ENCODE assay signal across 13 cellular contexts in genomic region chr13:47945738-47946137, GRCh38. TPM values are rescaled to one million over a fixed set of nuclear protein-coding genes. Genes with fewer than 3 reads are reported as not detected.
DNase-seq lines count a peak whose midpoint lies in the region; ATAC-seq and TF ChIP-seq lines count a peak whose summit lies in the region.
"Had no signal": no experiment of that assay in that cellular context is flagged by ENCODE, and none has a peak within 500 bp of the region (broad histone marks: within the 10 kb centered on the region; RNA-seq: fewer than 3 reads in every experiment).

No MANE protein-coding gene starts in this region.

- POLR2A ChIA-PET in HEK293 (lab: Yijun Ruan, JAX) = no interaction called here

- WGBS in tibial nerve, 2 donors = 93 to 94% methylated on average over 2 of the region's 2 CpGs
- 87 to 100% methylated on average over 2 of the region's 2 CpGs for WGBS in esophagus squamous epithelium, 2 donors

- H3K27me3 Mint-ChIP-seq in central memory CD8-positive, alpha-beta T cell = no peaks in the 10 kb centered on the region

- H3K27ac ChIP-seq in HEK293 (ENCODE audit: extremely low read depth, low read depth, low read length) = no peak overlapping the region
- H3K27ac ChIP-seq in tibial nerve = no peak overlapping the region
- H3K27ac ChIP-seq in esophagus squamous epithelium = no peak overlapping the region
- H3K27ac ChIP-seq: BLaER1, coronary artery, thyroid gland had no signal

- H3K4me3 ChIP-seq in HEK293 (ENCODE audit: low read depth, low read length) (no peak overlapping the region), tibial nerve (no peak overlapping the region), esophagus squamous epithelium (no peak overlapping the region), mucosa of descending colon (no peak overlapping the region)
- H3K4me3 ChIP-seq: BLaER1, coronary artery, thyroid gland had no signal

- TF ChIP-seq CTCF in AG09319 (IDR thresholded peaks at IDR 0.05; ENCODE audit: low read depth, low read length) (no peak), HEK293 (tag by site-specific recombination; IDR thresholded peaks at IDR 0.05) (no peak), tibial nerve (IDR thresholded peaks at IDR 0.05) (no peak), esophagus squamous epithelium (IDR thresholded peaks at IDR 0.05) (no peak), mucosa of descending colon (IDR thresholded peaks at IDR 0.05) (no peak)

- CTCF ChIA-PET in HEK293 (lab: Yijun Ruan, JAX) = interaction anchor here (0.6 kb wide), 1 partner anchor 87 kb away, joined by 4 read pairs; no protein-coding TSS in a partner anchor

- H3K36me3 Mint-ChIP-seq in central memory CD8-positive, alpha-beta T cell (ENCODE audit: insufficient read depth) = peaks cover 31% of the 10 kb centered on the region

- TF ChIP-seq POLR2A in tibial nerve (IDR thresholded peaks at IDR 0.05) = no peak
- TF ChIP-seq POLR2A in esophagus squamous epithelium (IDR thresholded peaks at IDR 0.05) = no peak

- H3K36me3 ChIP-seq in HEK293 (ENCODE audit: control insufficient read depth in 2 of 2, insufficient read depth in 1 of 2, low read length in 2 of 2) (peaks cover 3 to 49% of the 10 kb centered on the region in 2 experiments; a peak in 2 of 3 replicates), tibial nerve (peaks cover 0 to 57% (median 0%) of the 10 kb centered on the region in 3 donors), esophagus squamous epithelium (peaks cover 0 to 61% (median 0%) of the 10 kb centered on the region in 3 donors), mucosa of descending colon (ENCODE audit: low read depth) (no peaks in the 10 kb centered on the region)

- intact Hi-C loops in left colon (cut with DNase I, micrococcal nuclease) = no loop called here
- intact Hi-C loops in esophagus squamous epithelium (cut with DNase I) = no loop called here
- intact Hi-C loops in mucosa of descending colon (cut with DNase I, micrococcal nuclease) = no loop called here

- H3K4me3 Mint-ChIP-seq in central memory CD8-positive, alpha-beta T cell = no peak overlapping the region

- H3K27me3 ChIP-seq in tibial nerve (no peaks in the 10 kb centered on the region), esophagus squamous epithelium (no peaks in the 10 kb centered on the region)
- H3K27me3 ChIP-seq: BLaER1, thyroid gland had no signal

- no peaks in the 10 kb centered on the region for H3K4me1 ChIP-seq in HEK293 (ENCODE audit: control insufficient read depth, insufficient read depth, low read length)
- no peaks in the 10 kb centered on the region for H3K4me1 ChIP-seq in tibial nerve
- no peaks in the 10 kb centered on the region for H3K4me1 ChIP-seq in esophagus squamous epithelium
- no peaks in the 10 kb centered on the region for H3K4me1 ChIP-seq in mucosa of descending colon (ENCODE audit: low read depth)
- H3K4me1 ChIP-seq: BLaER1, thyroid gland had no signal

- H3K9me3 Mint-ChIP-seq in central memory CD8-positive, alpha-beta T cell = no peaks in the 10 kb centered on the region

- no peak for TF ChIP-seq EP300 in tibial nerve (IDR thresholded peaks at IDR 0.05)

- no peaks in the 10 kb centered on the region for H3K4me1 Mint-ChIP-seq in central memory CD8-positive, alpha-beta T cell

- DNase-seq in AG09319 (ENCODE audit: extremely low read depth, low read depth) (peak; percentile 19), left colon (no peak), tibial nerve (ENCODE audit: low spot score in 2 of 2) (no peak), esophagus squamous epithelium (lab: John Stamatoyannopoulos, UW) (no peak), DMS 273 (lab: John Stamatoyannopoulos, UW; ENCODE audit: unreplicated experiment) (no peak), mucosa of descending colon (no peak)
- no peak for DNase-seq in central memory CD8-positive, alpha-beta T cell (ENCODE audit: low spot score in 2 of 2)
- DNase-seq: foreskin melanocyte, OCI-M1, thyroid gland had no signal

- no peaks in the 10 kb centered on the region for H3K9me3 ChIP-seq in HEK293 (ENCODE audit: control insufficient read depth, insufficient read depth, low read depth, low read length)
- H3K9me3 ChIP-seq in tibial nerve = no peaks in the 10 kb centered on the region
- no peaks in the 10 kb centered on the region for H3K9me3 ChIP-seq in esophagus squamous epithelium
- no peaks in the 10 kb centered on the region for H3K9me3 ChIP-seq in mucosa of descending colon
- H3K9me3 ChIP-seq: BLaER1, thyroid gland had no signal

- ATAC-seq in central memory CD8-positive, alpha-beta T cell (replicated peaks; ENCODE audit: extremely low read depth, poor library complexity, severe bottlenecking) = no peak
- ATAC-seq in left colon (peak; percentile 42), mucosa of descending colon (no peak)

- H3K27ac Mint-ChIP-seq in central memory CD8-positive, alpha-beta T cell (ENCODE audit: low read depth) = peak overlapping the region; percentile 5

TF ChIP-seq in HEK293, 187 proteins besides CTCF, POLR2A, EP300 and RAD21:
- TF ChIP-seq ZFP3 (tag by site-specific recombination; IDR thresholded peaks at IDR 0.05; ENCODE audit: low read depth) (no peak), ZNF488 (tag by site-specific recombination; IDR thresholded peaks at IDR 0.05) (no peak), INSM2 (tag by site-specific recombination; IDR thresholded peaks at IDR 0.05) (no peak), ZNF555 (tag by site-specific recombination; conservative IDR thresholded peaks at IDR 0.05) (no peak), ZNF2 (tag by site-specific recombination; IDR thresholded peaks at IDR 0.05) (no peak), ZBTB21 (tag by site-specific recombination; IDR thresholded peaks at IDR 0.05) (peak; percentile 48; the same call in 1 of the 2 replicates), TCF7L2 (IDR thresholded peaks at IDR 0.05; ENCODE audit: borderline replicate concordance, low read depth, low read length) (no peak)

RNA-seq across cellular contexts. Expression of gene SUCLA2, which starts 55.3 kb away (rescaled TPM):
- total RNA-seq in left colon (10 to 100 TPM; 53.0 to 62.3 TPM), tibial nerve (10 to 100 TPM; 35.7 to 45.6 (median 41.3) TPM), esophagus squamous epithelium (10 to 100 TPM; 22.7 to 56.6 (median 47.4) TPM), mucosa of descending colon (10 to 100 TPM; 42.3 to 66.8 (median 62.1) TPM)
